In the genomic region with DNA sequence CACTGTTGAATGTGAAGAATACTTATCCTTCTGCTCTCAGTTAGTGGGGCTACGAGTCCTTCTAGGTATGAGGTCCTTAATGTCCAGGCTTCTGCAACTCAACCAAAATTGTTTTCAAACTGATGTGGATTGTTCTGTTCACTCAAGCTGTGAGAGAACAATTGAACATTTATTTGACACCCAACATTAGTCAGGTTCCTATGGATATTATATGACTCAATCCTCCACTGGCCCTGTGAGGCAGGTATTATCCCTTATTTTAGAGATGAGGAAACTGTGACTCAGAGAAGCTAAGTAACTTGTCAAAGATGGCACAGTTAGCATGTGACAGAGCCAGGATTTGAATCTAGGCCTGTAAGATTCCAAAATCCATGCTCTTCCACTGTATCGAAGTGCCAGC, we compare ENCODE assay signal across 33 cellular contexts. TPM values are rescaled to one million over a fixed set of nuclear protein-coding genes. Genes with fewer than 3 reads are reported as not detected.
A peak's percentile ranks its signal among the peaks of the same experiment; 100 is the strongest.
DNase-seq lines count a peak whose midpoint lies in the region; ATAC-seq and TF ChIP-seq lines count a peak whose summit lies in the region.
"Had no signal": no experiment of that assay in that cellular context is flagged by ENCODE, and none has a peak within 500 bp of the region (broad histone marks: within the 10 kb centered on the region; RNA-seq: fewer than 3 reads in every experiment).

No MANE protein-coding gene starts in this region.

- H3K4me2 ChIP-seq in BLaER1 treated with 17β-estradiol and CSF1 and Interleukin-3, amounts not matched to agents 10 nM and 100 nM: peak overlapping the region in 7 of 11 experiments; percentile 65 to 83 (median 74); a peak in 13 of 22 replicates
- H3K4me2 ChIP-seq: PC-9, smooth muscle cell had no signal

- no peaks in the 10 kb centered on the region for H3K27me3 ChIP-seq in BLaER1 treated with 17β-estradiol and CSF1 and Interleukin-3, amounts not matched to agents 10 nM and 100 nM
- H3K27me3 ChIP-seq: adrenal gland, body of pancreas, dorsolateral prefrontal cortex, right atrium auricular region had no signal

- H3K9me3 ChIP-seq in BLaER1 treated with 17β-estradiol and CSF1 and Interleukin-3, amounts not matched to agents 10 nM and 100 nM (replicated peaks in 1 of 11): peaks cover 0 to 7% (median 0%) of the 10 kb centered on the region in 11 experiments; a peak in 4 of 22 replicates
- H3K9me3 ChIP-seq: adrenal gland, body of pancreas, right atrium auricular region, thoracic aorta had no signal

- H3K27me3 Mint-ChIP-seq in activated T-helper 17 cell treated with anti-CD3 and anti-CD28 coated beads, Interleukin-2, amount 50 U/mL, for 72 hours: no peaks in the 10 kb centered on the region
- no peaks in the 10 kb centered on the region for H3K27me3 Mint-ChIP-seq in stimulated activated naive B cell treated with anti-CD40 and anti-IgM and Interleukin-4, amounts not matched to agents 10 μg/mL and 1 μg/mL and 100 μg/mL, for 72 hours
- H3K27me3 Mint-ChIP-seq in activated CD4-positive, alpha-beta memory T cell treated with anti-CD3 and anti-CD28 coated beads for 36 hours: no peaks in the 10 kb centered on the region

- H3K4me1 Mint-ChIP-seq in activated T-helper 17 cell treated with anti-CD3 and anti-CD28 coated beads, Interleukin-2, amount 50 U/mL, for 72 hours: no peaks in the 10 kb centered on the region
- H3K4me1 Mint-ChIP-seq in stimulated activated naive B cell treated with anti-CD40 and anti-IgM and Interleukin-4, amounts not matched to agents 10 μg/mL and 1 μg/mL and 100 μg/mL, for 72 hours: no peaks in the 10 kb centered on the region
- H3K4me1 Mint-ChIP-seq in activated CD4-positive, alpha-beta memory T cell treated with anti-CD3 and anti-CD28 coated beads for 36 hours (ENCODE audit: low read depth): no peaks in the 10 kb centered on the region

- H3K27ac Mint-ChIP-seq in activated T-helper 17 cell treated with anti-CD3 and anti-CD28 coated beads, Interleukin-2, amount 50 U/mL, for 72 hours: no peak overlapping the region
- H3K27ac Mint-ChIP-seq in stimulated activated naive B cell treated with anti-CD40 and anti-IgM and Interleukin-4, amounts not matched to agents 10 μg/mL and 1 μg/mL and 100 μg/mL, for 72 hours: no peak overlapping the region
- H3K27ac Mint-ChIP-seq in activated CD4-positive, alpha-beta memory T cell treated with anti-CD3 and anti-CD28 coated beads for 36 hours: no peak overlapping the region
- H3K27ac Mint-ChIP-seq: T-helper 2 cell treated with Interferon-gamma antibody and Interleukin-4, amounts not matched to agents 5 μg/mL and 100 μg/mL, for 36 hours had no signal

- ATAC-seq in activated T-helper 17 cell treated with anti-CD3 and anti-CD28 coated beads, Interleukin-2, amount 50 U/mL, for 72 hours (replicated peaks): peak; percentile 43
- no peak for ATAC-seq in stimulated activated naive B cell treated with anti-CD40 and anti-IgM and Interleukin-4, amounts not matched to agents 10 μg/mL and 1 μg/mL and 100 μg/mL, for 72 hours (replicated peaks)
- ATAC-seq in GM19395 (IDR thresholded peaks at IDR 0.05; ENCODE audit: unreplicated experiment): no peak
- ATAC-seq: body of pancreas, HepG2 had no signal

- POLR2A ChIA-PET in activated CD4-positive, alpha-beta memory T cell treated with anti-CD3 and anti-CD28 coated beads for 36 hours (lab: Charles Lee): no interaction called here

- no peak overlapping the region for H3K9ac ChIP-seq in BLaER1 treated with 17β-estradiol and CSF1 and Interleukin-3, amounts not matched to agents 10 nM and 100 nM
- H3K9ac ChIP-seq: parathyroid adenoma had no signal

- H3K36me3 Mint-ChIP-seq in activated T-helper 17 cell treated with anti-CD3 and anti-CD28 coated beads, Interleukin-2, amount 50 U/mL, for 72 hours (ENCODE audit: low read depth): no peaks in the 10 kb centered on the region
- no peaks in the 10 kb centered on the region for H3K36me3 Mint-ChIP-seq in stimulated activated naive B cell treated with anti-CD40 and anti-IgM and Interleukin-4, amounts not matched to agents 10 μg/mL and 1 μg/mL and 100 μg/mL, for 72 hours
- no peaks in the 10 kb centered on the region for H3K36me3 Mint-ChIP-seq in activated CD4-positive, alpha-beta memory T cell treated with anti-CD3 and anti-CD28 coated beads for 36 hours

- CTCF ChIA-PET in activated CD4-positive, alpha-beta memory T cell treated with anti-CD3 and anti-CD28 coated beads for 36 hours (lab: Charles Lee): no interaction called here

- H3K27ac ChIP-seq in BLaER1 treated with 17β-estradiol and CSF1 and Interleukin-3, amounts not matched to agents 10 nM and 100 nM: peak overlapping the region in 1 of 11 experiments; percentile 1; a peak in 2 of 22 replicates
- H3K27ac ChIP-seq: adrenal gland, body of pancreas, dorsolateral prefrontal cortex, parathyroid adenoma, PC-9, right atrium auricular region, thoracic aorta had no signal

- peaks cover 7 to 23% (median 17%) of the 10 kb centered on the region in 10 experiments for H3K4me1 ChIP-seq in BLaER1 treated with 17β-estradiol and CSF1 and Interleukin-3, amounts not matched to agents 10 nM and 100 nM
- H3K4me1 ChIP-seq: adrenal gland, body of pancreas, parathyroid adenoma, right atrium auricular region had no signal

- no peak overlapping the region for H3K4me3 ChIP-seq in BLaER1 treated with 17β-estradiol and CSF1 and Interleukin-3, amounts not matched to agents 10 nM and 100 nM
- no peak overlapping the region for H3K4me3 ChIP-seq in fibroblast of mammary gland (ENCODE audit: control insufficient read depth, low read depth, low read length)
- H3K4me3 ChIP-seq: adrenal gland, body of pancreas, dorsolateral prefrontal cortex, PC-9, right atrium auricular region, smooth muscle cell, thoracic aorta had no signal

- no peak overlapping the region for H3K4me3 Mint-ChIP-seq in activated T-helper 17 cell treated with anti-CD3 and anti-CD28 coated beads, Interleukin-2, amount 50 U/mL, for 72 hours
- no peak overlapping the region for H3K4me3 Mint-ChIP-seq in stimulated activated naive B cell treated with anti-CD40 and anti-IgM and Interleukin-4, amounts not matched to agents 10 μg/mL and 1 μg/mL and 100 μg/mL, for 72 hours
- H3K4me3 Mint-ChIP-seq in activated CD4-positive, alpha-beta memory T cell treated with anti-CD3 and anti-CD28 coated beads for 36 hours: no peak overlapping the region
- H3K4me3 Mint-ChIP-seq: T-helper 2 cell treated with Interferon-gamma antibody and Interleukin-4, amounts not matched to agents 5 μg/mL and 100 μg/mL, for 36 hours had no signal

- H3K36me3 ChIP-seq in BLaER1 treated with 17β-estradiol and CSF1 and Interleukin-3, amounts not matched to agents 10 nM and 100 nM: no peaks in the 10 kb centered on the region; a peak in 1 of 22 replicates
- H3K36me3 ChIP-seq: adrenal gland, right atrium auricular region, thoracic aorta had no signal

- DNase-seq in HT1080 (ENCODE audit: low read depth): peak; percentile 90
- peak; percentile 29 for DNase-seq in fibroblast of mammary gland (ENCODE audit: low read depth)
- DNase-seq in activated effector memory CD4-positive, alpha-beta T cell treated with anti-CD3 and anti-CD28 coated beads, Interleukin-2, amount 50 U/mL, for 16 hours: no peak
- no peak for DNase-seq in stimulated activated naive B cell treated with anti-CD40 and anti-IgM and Interleukin-4, amounts not matched to agents 10 μg/mL and 1 μg/mL and 100 μg/mL, for 72 hours
- DNase-seq in activated CD4-positive, alpha-beta memory T cell treated with anti-CD3 and anti-CD28 coated beads for 36 hours: no peak
- DNase-seq: activated CD4-positive, alpha-beta T cell treated with anti-CD3 and anti-CD28 coated beads, Interleukin-2, amount 50 U/mL, for 1 hour; activated naive CD4-positive, alpha-beta T cell treated with Interleukin-2 at 50 U/mL for 16 hours; activated T-cell treated with anti-CD3 and anti-CD28 coated beads, Interleukin-2, amount 50 U/mL, for 48 hours; adrenal gland; body of pancreas; Calu3; cerebellar nuclear complex; DMS79; dorsolateral prefrontal cortex; glutamatergic neuron; NCI-H2107; NCI-H345; NCI-H69; PC-9; stimulated activated naive CD4-positive, alpha-beta T cell treated with Interleukin-2 at 50 U/mL for 16 hours had no signal

- no peaks in the 10 kb centered on the region for H3K9me3 Mint-ChIP-seq in activated T-helper 17 cell treated with anti-CD3 and anti-CD28 coated beads, Interleukin-2, amount 50 U/mL, for 72 hours
- no peaks in the 10 kb centered on the region for H3K9me3 Mint-ChIP-seq in stimulated activated naive B cell treated with anti-CD40 and anti-IgM and Interleukin-4, amounts not matched to agents 10 μg/mL and 1 μg/mL and 100 μg/mL, for 72 hours
- H3K9me3 Mint-ChIP-seq in activated CD4-positive, alpha-beta memory T cell treated with anti-CD3 and anti-CD28 coated beads for 36 hours: no peaks in the 10 kb centered on the region
- H3K9me3 Mint-ChIP-seq: T-helper 2 cell treated with Interferon-gamma antibody and Interleukin-4, amounts not matched to agents 5 μg/mL and 100 μg/mL, for 36 hours had no signal

- intact Hi-C loops in activated CD4-positive, alpha-beta memory T cell treated with anti-CD3 and anti-CD28 coated beads for 36 hours (cut with micrococcal nuclease): no loop called here

- no peak for TF ChIP-seq CTCF in fibroblast of mammary gland (conservative IDR thresholded peaks at IDR 0.05; ENCODE audit: control insufficient read depth, insufficient read depth, low read depth, low read length)

- H4K20me1 ChIP-seq in BLaER1 treated with 17β-estradiol and CSF1 and Interleukin-3, amounts not matched to agents 10 nM and 100 nM: no peaks in the 10 kb centered on the region

RNA-seq across cellular contexts. Expression of gene LYG2, which starts 1.2 kb away (rescaled TPM):
- total RNA-seq in HT1080 (2014; rRNA removed; shearing (Covaris generic)): 0.37 and 0.61 TPM in 2 replicates
- 0.37 and 1.7 TPM in 2 replicates for polyA plus RNA-seq in HT1080 (2015; cell fraction: cytosol; rRNA removed)
- polyA plus RNA-seq in HT1080 (2015; cell fraction: nucleus; rRNA removed): 4.9 and 7.9 TPM in 2 replicates
- not detected for total RNA-seq in activated T-helper 17 cell treated with anti-CD3 and anti-CD28 coated beads, Interleukin-2, amount 50 U/mL, for 72 hours
- not detected for total RNA-seq in activated CD4-positive, alpha-beta memory T cell treated with anti-CD3 and anti-CD28 coated beads for 36 hours
- total RNA-seq: A172, adrenal gland, body of pancreas, Calu3, H1, liver, myocyte, PC-9, right atrium auricular region, smooth muscle cell, thoracic aorta had no signal
- polyA plus RNA-seq: adrenal gland, H1, smooth muscle cell had no signal

RNA-seq across cellular contexts. Expression of gene LYG1, which starts 44.3 kb away (rescaled TPM):
- total RNA-seq in HT1080 (2014; rRNA removed; shearing (Covaris generic)): 0.17 TPM in 1 of 2 replicates, not detected in the other
- polyA plus RNA-seq in HT1080 (2015; cell fraction: cytosol; rRNA removed): 0.43 and 0.51 TPM in 2 replicates
- polyA plus RNA-seq in HT1080 (2015; cell fraction: nucleus; rRNA removed): 0.96 and 3.5 TPM in 2 replicates
- 1 to 10 TPM in 1 of 2 donors, under 1 TPM in 1; 0.58 to 1.3 TPM for total RNA-seq in activated T-helper 17 cell treated with anti-CD3 and anti-CD28 coated beads, Interleukin-2, amount 50 U/mL, for 72 hours
- 1 to 10 TPM in 1 of 2 experiments, under 1 TPM in 1; 0.29 to 1.2 TPM for total RNA-seq in activated CD4-positive, alpha-beta memory T cell treated with anti-CD3 and anti-CD28 coated beads for 36 hours
- total RNA-seq: A172 had no signal

Comparison
In these comparisons a context has a peak if more than half of its experiments do, and no peak if none do; other contexts are left out.
1. DNase-seq: peak in HT1080 (single experiment) and fibroblast of mammary gland (single experiment); none in activated effector memory CD4-positive, alpha-beta T cell treated with anti-CD3 and anti-CD28 coated beads, Interleukin-2, amount 50 U/mL, for 16 hours (single experiment), stimulated activated naive B cell treated with anti-CD40 and anti-IgM and Interleukin-4, amounts not matched to agents 10 μg/mL and 1 μg/mL and 100 μg/mL, for 72 hours (single experiment) and activated CD4-positive, alpha-beta memory T cell treated with anti-CD3 and anti-CD28 coated beads for 36 hours (single experiment).